ENCODE assay signal across 8 cellular contexts in the genomic region with DNA sequence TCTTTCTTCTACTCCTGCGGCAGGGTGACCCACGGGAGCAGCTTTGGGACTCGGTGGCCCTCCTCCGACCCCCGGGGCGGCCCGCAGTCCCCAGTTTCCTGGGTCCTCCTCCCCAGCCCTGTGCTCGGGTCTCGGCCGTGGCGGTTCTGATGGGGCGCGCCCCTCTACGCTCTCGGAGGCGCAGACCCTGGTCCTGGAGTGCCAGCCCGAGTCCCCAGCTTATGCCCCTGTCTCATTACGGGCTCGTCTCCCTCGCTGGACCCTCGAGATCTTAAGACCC.
A peak's percentile ranks its signal among the peaks of the same experiment; 100 is the strongest.
DNase-seq lines count a peak whose midpoint lies in the region; TF ChIP-seq lines count a peak whose summit lies in the region.

No MANE protein-coding gene starts in this region.

- H3K4me3 ChIP-seq in KMS-11 (IDR thresholded peaks at IDR 0.05; ENCODE audit: insufficient read depth, low read depth, low read length) (no peak overlapping the region), mucosa of stomach (ENCODE audit: low read length) (peak overlapping the region; percentile 96)

- no peaks in the 10 kb centered on the region for H3K9me3 Mint-ChIP-seq in dendritic cell treated with granulocyte-macrophage colony-stimulating factor and Interleukin-4, amounts not matched to agents 40 ng/mL and 50 ng/mL, for 4 days

- H3K4me1 ChIP-seq in KMS-11 (ENCODE audit: low read depth, poor library complexity, severe bottlenecking) (peaks cover 78% of the 10 kb centered on the region), mucosa of stomach (ENCODE audit: control insufficient read depth, insufficient read depth, low read length) (peaks cover 39% of the 10 kb centered on the region)

- H3K36me3 Mint-ChIP-seq in dendritic cell treated with granulocyte-macrophage colony-stimulating factor and Interleukin-4, amounts not matched to agents 40 ng/mL and 50 ng/mL, for 4 days (ENCODE audit: low read depth) = peaks cover 56% of the 10 kb centered on the region

- peak overlapping the region; percentile 97 for H3K4me3 Mint-ChIP-seq in dendritic cell treated with granulocyte-macrophage colony-stimulating factor and Interleukin-4, amounts not matched to agents 40 ng/mL and 50 ng/mL, for 4 days

- H3K27ac ChIP-seq in KMS-11 = peak overlapping the region; percentile 60

- no peaks in the 10 kb centered on the region for H3K9me3 ChIP-seq in mucosa of stomach (ENCODE audit: control insufficient read depth, low read length)

- H3K27me3 Mint-ChIP-seq in dendritic cell treated with granulocyte-macrophage colony-stimulating factor and Interleukin-4, amounts not matched to agents 40 ng/mL and 50 ng/mL, for 4 days = no peaks in the 10 kb centered on the region

- H3K9ac ChIP-seq in KMS-11 (peak overlapping the region; percentile 87), mucosa of stomach (ENCODE audit: low read length) (peak overlapping the region; percentile 100)

- H3K27me3 ChIP-seq in KMS-11 (ENCODE audit: insufficient read depth, low read depth) = no peaks in the 10 kb centered on the region
- no peaks in the 10 kb centered on the region for H3K27me3 ChIP-seq in mucosa of stomach (ENCODE audit: control insufficient read depth, insufficient read depth, low read length)

- H3K4me2 ChIP-seq in KMS-11 = peak overlapping the region; percentile 100

- peaks cover 30% of the 10 kb centered on the region; the same call in 1 of the 2 replicates for H3K36me3 ChIP-seq in KMS-11 (ENCODE audit: insufficient read depth)
- H3K36me3 ChIP-seq in mucosa of stomach (ENCODE audit: control insufficient read depth, insufficient read depth, low read length) = peaks cover 30% of the 10 kb centered on the region

- H3K27ac Mint-ChIP-seq in dendritic cell treated with granulocyte-macrophage colony-stimulating factor and Interleukin-4, amounts not matched to agents 40 ng/mL and 50 ng/mL, for 4 days = peak overlapping the region; percentile 96

- H3K79me2 ChIP-seq in KMS-11 (ENCODE audit: insufficient read depth, low read depth) = peaks cover 67% of the 10 kb centered on the region

- H3K4me1 Mint-ChIP-seq in dendritic cell treated with granulocyte-macrophage colony-stimulating factor and Interleukin-4, amounts not matched to agents 40 ng/mL and 50 ng/mL, for 4 days (ENCODE audit: low read depth) = peaks cover 66% of the 10 kb centered on the region

- H4K20me1 ChIP-seq in KMS-11 (ENCODE audit: insufficient read depth) = peaks cover 41% of the 10 kb centered on the region

- H2AFZ ChIP-seq in KMS-11 (ENCODE audit: low read depth) = no peak overlapping the region

- peak; percentile 48 for DNase-seq in NCI-H2227 (lab: John Stamatoyannopoulos, UW; ENCODE audit: unreplicated experiment)
- DNase-seq in NCI-H2227 treated with DMSO at 0.1 percent for 48 hours (lab: John Stamatoyannopoulos, UW) = no peak
- no peak for DNase-seq in stimulated activated CD4-positive, alpha-beta T cell treated with anti-CD3 and anti-CD28 coated beads, Interleukin-2, amount 100 ng/mL, for 48 hours
- no peak for DNase-seq in stimulated activated CD4-positive, alpha-beta T cell treated with anti-CD3 and anti-CD28 coated beads, Interleukin-4, amount 100 ng/mL, for 4 hours
- DNase-seq in central memory CD4-positive, alpha-beta T cell = no peak

- intact Hi-C loops in dendritic cell treated with granulocyte-macrophage colony-stimulating factor and Interleukin-4, amounts not matched to agents 40 ng/mL and 50 ng/mL, for 4 days (cut with micrococcal nuclease) = loop anchor here (1.0 kb wide), 2 partner anchors 16 to 32 kb away; no protein-coding TSS in a partner anchor

- TF ChIP-seq CTCF in KMS-11 (conservative IDR thresholded peaks at IDR 0.05; ENCODE audit: low read depth, low read length) = no peak
